In genomic region chr14:52253503-52253902, GRCh38 we compare ENCODE assay signal across 22 cellular contexts. TPM values are rescaled to one million over a fixed set of nuclear protein-coding genes. Genes with fewer than 3 reads are reported as not detected.
A peak's percentile ranks its signal among the peaks of the same experiment; 100 is the strongest.
DNase-seq lines count a peak whose midpoint lies in the region; ATAC-seq, FAIRE-seq and TF ChIP-seq lines count a peak whose summit lies in the region.
"Had no signal": no experiment of that assay in that cellular context is flagged by ENCODE, and none has a peak within 500 bp of the region (broad histone marks: within the 10 kb centered on the region; RNA-seq: fewer than 3 reads in every experiment).

No MANE protein-coding gene starts in this region.

- H3K4me3 Mint-ChIP-seq in astrocyte (ENCODE audit: unreplicated experiment), result no peak overlapping the region
- no peak overlapping the region for H3K4me3 Mint-ChIP-seq in naive thymus-derived CD8-positive, alpha-beta T cell
- H3K4me3 Mint-ChIP-seq: activated naive CD4-positive, alpha-beta T cell treated with anti-CD3 and anti-CD28 coated beads for 36 hours; memory B cell; stimulated activated memory B cell treated with anti-CD40 and anti-IgM and Interleukin-4, amounts not matched to agents 10 μg/mL and 1 μg/mL and 100 μg/mL, for 72 hours had no signal

- no peak overlapping the region for H3K27ac Mint-ChIP-seq in astrocyte (ENCODE audit: unreplicated experiment)
- H3K27ac Mint-ChIP-seq in naive thymus-derived CD8-positive, alpha-beta T cell, result no peak overlapping the region
- H3K27ac Mint-ChIP-seq: activated naive CD4-positive, alpha-beta T cell treated with anti-CD3 and anti-CD28 coated beads for 36 hours; memory B cell; stimulated activated memory B cell treated with anti-CD40 and anti-IgM and Interleukin-4, amounts not matched to agents 10 μg/mL and 1 μg/mL and 100 μg/mL, for 72 hours had no signal

- H3K27ac ChIP-seq in astrocyte (ENCODE audit: low read depth, low read length) (no peak overlapping the region), osteoblast (ENCODE audit: low read depth, low read length) (no peak overlapping the region), right lobe of liver (no peak overlapping the region)
- H3K27ac ChIP-seq: coronary artery, epithelial cell of prostate, RWPE1, thoracic aorta had no signal

- H3K79me2 ChIP-seq in astrocyte (ENCODE audit: insufficient read depth, low read length) (no peaks in the 10 kb centered on the region), osteoblast (ENCODE audit: insufficient read depth, low read length) (no peaks in the 10 kb centered on the region)

- no peaks in the 10 kb centered on the region for H3K9me3 ChIP-seq in astrocyte (ENCODE audit: insufficient read depth, low read depth, low read length)
- no peaks in the 10 kb centered on the region for H3K9me3 ChIP-seq in osteoblast (ENCODE audit: low read depth, low read length)
- H3K9me3 ChIP-seq in right lobe of liver, result no peaks in the 10 kb centered on the region
- H3K9me3 ChIP-seq: thoracic aorta had no signal

- ATAC-seq in naive thymus-derived CD8-positive, alpha-beta T cell, result no peak
- no peak for ATAC-seq in right lobe of liver
- ATAC-seq: stimulated activated memory B cell treated with anti-CD40 and anti-IgM and Interleukin-4, amounts not matched to agents 10 μg/mL and 1 μg/mL and 100 μg/mL, for 72 hours had no signal

- no peaks in the 10 kb centered on the region for H3K9me3 Mint-ChIP-seq in astrocyte (ENCODE audit: unreplicated experiment)
- H3K9me3 Mint-ChIP-seq in naive thymus-derived CD8-positive, alpha-beta T cell, result peaks cover 0 to 4% (median 0%) of the 10 kb centered on the region in 9 donors
- H3K9me3 Mint-ChIP-seq: activated naive CD4-positive, alpha-beta T cell treated with anti-CD3 and anti-CD28 coated beads for 36 hours; memory B cell had no signal

- H3K27me3 ChIP-seq in astrocyte (ENCODE audit: insufficient read depth, low read length) (no peaks in the 10 kb centered on the region), osteoblast (ENCODE audit: insufficient read depth, low read length) (no peaks in the 10 kb centered on the region), right lobe of liver (no peaks in the 10 kb centered on the region)

- H3K4me2 ChIP-seq in astrocyte (ENCODE audit: low read length) (no peak overlapping the region), osteoblast (ENCODE audit: insufficient read depth, low read length) (no peak overlapping the region)

- no peak for TF ChIP-seq POLR2A in right lobe of liver (IDR thresholded peaks at IDR 0.05)

- peak; percentile 14 for DNase-seq in LHCN-M2 (ENCODE audit: low read depth)
- DNase-seq in astrocyte (ENCODE audit: low read depth), result peak; percentile 14
- peak; percentile 21 for DNase-seq in fibroblast of the conjunctiva (ENCODE audit: low read depth)
- DNase-seq in osteoblast (ENCODE audit: insufficient read length, low spot score, missing footprints), result no peak
- DNase-seq in naive thymus-derived CD8-positive, alpha-beta T cell, result no peak
- no peak for DNase-seq in right lobe of liver
- no peak for DNase-seq in DMS53 treated with DMSO at 0.1 percent for 48 hours (lab: John Stamatoyannopoulos, UW; ENCODE audit: unreplicated experiment)
- no peak for DNase-seq in frontal cortex (ENCODE audit: low spot score in 2 of 2)
- DNase-seq: activated CD4-positive, alpha-beta T cell treated with anti-CD3 and anti-CD28 coated beads, Interleukin-2, amount 50 U/mL, for 4 hours; activated naive CD4-positive, alpha-beta T cell treated with anti-CD3 and anti-CD28 coated beads for 36 hours; activated T-cell treated with anti-CD3 and anti-CD28 coated beads for 4 hours; Kasumi-1; kidney glomerular epithelial cell; NCI-H1436; NK-92 treated with Interleukin-12 subunit alpha and Interleukin-12 subunit beta, amount 100 ng/mL, for 24 hours had no signal

- H4K20me1 ChIP-seq in astrocyte (ENCODE audit: insufficient read depth, low read length) (no peaks in the 10 kb centered on the region), osteoblast (ENCODE audit: insufficient read depth, low read length) (no peaks in the 10 kb centered on the region)

- no peaks in the 10 kb centered on the region for H3K36me3 ChIP-seq in astrocyte (ENCODE audit: insufficient read depth, low read length)
- no peaks in the 10 kb centered on the region for H3K36me3 ChIP-seq in osteoblast (ENCODE audit: insufficient read depth, low read length)
- H3K36me3 ChIP-seq in right lobe of liver, result no peaks in the 10 kb centered on the region
- H3K36me3 ChIP-seq: thoracic aorta had no signal

- no peaks in the 10 kb centered on the region for H3K36me3 Mint-ChIP-seq in astrocyte (ENCODE audit: low read depth, unreplicated experiment)
- H3K36me3 Mint-ChIP-seq in naive thymus-derived CD8-positive, alpha-beta T cell, result peaks cover 0 to 3% (median under 1%) of the 10 kb centered on the region in 3 donors
- H3K36me3 Mint-ChIP-seq: memory B cell had no signal

- H3K4me1 Mint-ChIP-seq in astrocyte (ENCODE audit: low read depth, unreplicated experiment), result no peaks in the 10 kb centered on the region
- peaks cover 2 to 8% (median 6%) of the 10 kb centered on the region in 4 donors for H3K4me1 Mint-ChIP-seq in naive thymus-derived CD8-positive, alpha-beta T cell
- H3K4me1 Mint-ChIP-seq: memory B cell had no signal

- FAIRE-seq in astrocyte (lab: Jason Lieb, UNC) (no peak), frontal cortex (lab: Jason Lieb, UNC) (no peak)

- H3K27me3 Mint-ChIP-seq in astrocyte (ENCODE audit: low read depth, unreplicated experiment), result no peaks in the 10 kb centered on the region
- peaks cover 0 to 22% (median 2%) of the 10 kb centered on the region in 5 donors for H3K27me3 Mint-ChIP-seq in naive thymus-derived CD8-positive, alpha-beta T cell

- WGBS in right lobe of liver (ENCODE audit: insufficient coverage, low coverage, low lambda C conversion rate, missing lambda C conversion rate), result 26% methylated on average over 3 of the region's 3 CpGs

- intact Hi-C loops in right lobe of liver (cut with DNase I), result no loop called here

- H3K4me1 ChIP-seq in astrocyte (ENCODE audit: insufficient read depth, low read length) (no peaks in the 10 kb centered on the region), osteoblast (ENCODE audit: insufficient read depth, low read length) (no peaks in the 10 kb centered on the region), right lobe of liver (no peaks in the 10 kb centered on the region)

- H2AFZ ChIP-seq in astrocyte (ENCODE audit: low read depth, low read length) (no peak overlapping the region), osteoblast (ENCODE audit: low read length) (peak overlapping the region; percentile 47)

- POLR2A ChIA-PET in naive thymus-derived CD8-positive, alpha-beta T cell (lab: Charles Lee), result no interaction called here

- H3K9ac ChIP-seq in astrocyte (ENCODE audit: low read length), result no peak overlapping the region

- TF ChIP-seq CTCF in astrocyte (IDR thresholded peaks at IDR 0.05; ENCODE audit: insufficient read depth, low read depth, low read length) (no peak), osteoblast (IDR thresholded peaks at IDR 0.05; ENCODE audit: extremely low read depth, low read depth, low read length) (no peak), right lobe of liver (IDR thresholded peaks at IDR 0.05) (no peak)

- H3K4me3 ChIP-seq in astrocyte (ENCODE audit: insufficient read depth, low read depth, low read length) (no peak overlapping the region), osteoblast (ENCODE audit: insufficient read depth, low read length) (no peak overlapping the region), right lobe of liver (no peak overlapping the region)
- H3K4me3 ChIP-seq: coronary artery, thoracic aorta had no signal

RNA-seq across cellular contexts. Expression of gene PTGDR, which starts 14.0 kb away (rescaled TPM):
- not detected in 2 replicates for total RNA-seq in LHCN-M2 (2014; rRNA removed)
- not detected for polyA plus RNA-seq in LHCN-M2 (2012)
- total RNA-seq in astrocyte, result not detected in 2 replicates
- 1.4 and 1.5 TPM in 2 replicates for total RNA-seq in osteoblast
- total RNA-seq in naive thymus-derived CD8-positive, alpha-beta T cell, result under 1 TPM; 0.38 to 0.57 TPM
- polyA plus RNA-seq in naive thymus-derived CD8-positive, alpha-beta T cell, result 10 to 100 TPM in 1 of 3 donors, under 1 TPM in 2; 0.70 to 11.6 (median 0.74) TPM
- under 1 TPM in 5 of 6 experiments, not detected in 1; 0.15 to 0.50 (median 0.20) TPM for total RNA-seq in right lobe of liver
- total RNA-seq in frontal cortex, result 0.41 TPM
- total RNA-seq: activated naive CD4-positive, alpha-beta T cell treated with anti-CD3 and anti-CD28 coated beads for 36 hours; G401 had no signal

Comparison
In these comparisons a context has a peak if more than half of its experiments do, and no peak if none do; other contexts are left out.
1. DNase-seq: peak in LHCN-M2 (single experiment), astrocyte (single experiment) and fibroblast of the conjunctiva (single experiment); none in osteoblast (single experiment), naive thymus-derived CD8-positive, alpha-beta T cell (0 of 10), right lobe of liver (0 of 3), DMS53 treated with DMSO at 0.1 percent for 48 hours (single experiment) and frontal cortex (0 of 2).